ENCODE assay signal across 15 cellular contexts in genomic region chrX:124555036-124555595, GRCh38.
DNase-seq lines count a peak whose midpoint lies in the region; ATAC-seq, FAIRE-seq and TF ChIP-seq lines count a peak whose summit lies in the region.
"Had no signal": no experiment of that assay in that cellular context is flagged by ENCODE, and none has a peak within 500 bp of the region (broad histone marks: within the 10 kb centered on the region; RNA-seq: fewer than 3 reads in every experiment).

No MANE protein-coding gene starts in this region.

- no peak overlapping the region for H2AFZ ChIP-seq in osteoblast (ENCODE audit: low read length)

- H3K4me1 ChIP-seq in osteoblast (ENCODE audit: insufficient read depth, low read length): no peaks in the 10 kb centered on the region
- H3K4me1 ChIP-seq: body of pancreas had no signal

- no peak overlapping the region for H3K4me2 ChIP-seq in osteoblast (ENCODE audit: insufficient read depth, low read length)

- H3K27ac ChIP-seq in osteoblast (ENCODE audit: low read depth, low read length): no peak overlapping the region
- H3K27ac ChIP-seq: body of pancreas, neutrophil had no signal

- H3K9me3 ChIP-seq in osteoblast (ENCODE audit: low read depth, low read length): no peaks in the 10 kb centered on the region
- H3K9me3 ChIP-seq: body of pancreas, neutrophil had no signal

- no peaks in the 10 kb centered on the region for H3K36me3 ChIP-seq in osteoblast (ENCODE audit: insufficient read depth, low read length)
- H3K36me3 ChIP-seq: neutrophil had no signal

- peak; percentile 4 for DNase-seq in ELR (ENCODE audit: low read depth)
- DNase-seq in NCI-H69 (lab: John Stamatoyannopoulos, UW): peak; percentile 11
- peak; percentile 1 for DNase-seq in osteoblast (ENCODE audit: insufficient read length, low spot score, missing footprints)
- DNase-seq in stimulated activated CD4-positive, alpha-beta T cell treated with anti-CD3 and anti-CD28 coated beads, Interleukin-4, amount 100 ng/mL, for 24 hours: no peak
- DNase-seq in NOMO-1 treated with DMSO at 0.1 percent for 48 hours (lab: John Stamatoyannopoulos, UW; ENCODE audit: unreplicated experiment): no peak
- DNase-seq in GM19238 (ENCODE audit: insufficient read length, low spot score): no peak
- DNase-seq: activated T-cell treated with anti-CD3 and anti-CD28 coated beads, Interleukin-2, amount 50 U/mL, for 4 hours; body of pancreas; Karpas-422; NCI-H2029 had no signal

- peak; percentile 61 for FAIRE-seq in colon (lab: Jason Lieb, UNC)
- FAIRE-seq: endometrium had no signal

- no peaks in the 10 kb centered on the region for H4K20me1 ChIP-seq in osteoblast (ENCODE audit: insufficient read depth, low read length)

- ATAC-seq in GM19395 (IDR thresholded peaks at IDR 0.05; ENCODE audit: unreplicated experiment): no peak
- ATAC-seq: activated CD4-positive, CD25-positive, alpha-beta regulatory T cell treated with anti-CD3 and anti-CD28 coated beads, Interleukin-2, amount 50 U/mL, for 24 hours; activated T-cell treated with anti-CD3 and anti-CD28 coated beads, Interleukin-2, amount 50 U/mL, for 4 hours; body of pancreas had no signal

- no peak for TF ChIP-seq CTCF in osteoblast (IDR thresholded peaks at IDR 0.05; ENCODE audit: extremely low read depth, low read depth, low read length)

- H3K4me3 ChIP-seq in osteoblast (ENCODE audit: insufficient read depth, low read length): no peak overlapping the region
- H3K4me3 ChIP-seq: body of pancreas had no signal

- no peaks in the 10 kb centered on the region for H3K79me2 ChIP-seq in osteoblast (ENCODE audit: insufficient read depth, low read length)

- H3K27me3 ChIP-seq in osteoblast (ENCODE audit: insufficient read depth, low read length): no peaks in the 10 kb centered on the region
- H3K27me3 ChIP-seq: body of pancreas, neutrophil had no signal

Comparison
In these comparisons a context has a peak if more than half of its experiments do, and no peak if none do; other contexts are left out.
1. DNase-seq: peak in ELR (single experiment), NCI-H69 (single experiment) and osteoblast (single experiment); none in stimulated activated CD4-positive, alpha-beta T cell treated with anti-CD3 and anti-CD28 coated beads, Interleukin-4, amount 100 ng/mL, for 24 hours (single experiment), NOMO-1 treated with DMSO at 0.1 percent for 48 hours (single experiment) and GM19238 (single experiment).